1 cellular context compared by ENCODE assay signal in the genomic region with DNA sequence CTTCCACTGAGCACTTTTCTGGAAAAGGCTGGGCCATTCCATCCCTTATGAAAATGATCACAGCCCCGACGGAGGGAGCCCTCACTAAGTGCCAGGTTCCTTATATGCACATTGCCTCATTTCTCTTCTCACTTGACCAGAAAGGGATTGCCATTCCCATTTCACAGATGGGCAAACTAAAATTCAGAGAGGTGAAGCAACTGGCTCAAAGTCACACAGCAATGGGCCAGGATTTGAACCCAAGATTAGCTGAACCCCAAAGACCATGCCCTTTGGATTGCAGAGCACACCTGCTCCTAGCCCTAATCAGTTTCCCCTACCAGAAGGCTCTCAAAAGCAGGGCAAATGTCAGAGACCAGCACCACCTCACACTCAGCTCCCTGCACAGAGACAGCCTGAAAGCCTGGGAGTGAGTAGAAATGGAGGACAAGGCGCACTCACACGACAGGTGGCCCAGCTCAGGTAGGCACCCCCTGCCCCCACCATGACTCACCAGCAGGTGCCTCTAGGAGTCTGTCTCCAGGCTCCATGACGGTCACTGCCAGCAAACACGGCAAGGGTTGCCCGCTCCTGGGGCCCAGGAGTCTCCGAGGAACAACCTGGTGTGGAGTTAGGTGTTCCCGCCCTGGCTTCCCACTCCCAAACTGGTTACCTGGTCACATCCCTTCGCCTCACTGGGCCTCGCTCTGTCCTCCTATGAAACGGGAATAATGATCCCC.
TF ChIP-seq lines count a peak whose summit lies in the region.

No MANE protein-coding gene starts in this region.

TF ChIP-seq in SK-N-SH treated with all-trans-retinoic acid at 6 μM for 48 hours, 23 proteins besides CTCF, POLR2A, EP300 and RAD21 (continued from another document):
- TF ChIP-seq TSHZ2 (CRISPR knock-in tag; IDR thresholded peaks at IDR 0.05) (no peak), ISL1 (CRISPR knock-in tag; IDR thresholded peaks at IDR 0.05) (no peak), PATZ1 (CRISPR knock-in tag; IDR thresholded peaks at IDR 0.05; ENCODE audit: borderline replicate concordance) (no peak), ZFP30 (CRISPR knock-in tag; IDR thresholded peaks at IDR 0.05) (no peak), ZNF70 (CRISPR knock-in tag; IDR thresholded peaks at IDR 0.05) (no peak), ZNF8 (CRISPR knock-in tag; IDR thresholded peaks at IDR 0.05) (no peak), BACH2 (CRISPR knock-in tag; IDR thresholded peaks at IDR 0.05; ENCODE audit: borderline replicate concordance) (no peak), CSDC2 (CRISPR knock-in tag; IDR thresholded peaks at IDR 0.05) (no peak), ZFP3 (CRISPR knock-in tag; IDR thresholded peaks at IDR 0.05) (no peak)
TF ChIP-seq in SK-N-SH treated with all-trans-retinoic acid at 6 μM for 48 hours: peak in this region for 0.
